Comparison of ENCODE assay signal across 28 cellular contexts in genomic region chr16:84911490-84912216, GRCh38.
DNase-seq lines count a peak whose midpoint lies in the region; ATAC-seq and TF ChIP-seq lines count a peak whose summit lies in the region.
"Had no signal": no experiment of that assay in that cellular context is flagged by ENCODE, and none has a peak within 500 bp of the region (broad histone marks: within the 10 kb centered on the region; RNA-seq: fewer than 3 reads in every experiment).

No MANE protein-coding gene starts in this region.

- peak; percentile 57 for DNase-seq in SIG-M5 treated with dmso at 0.1 percent for 504 hours (lab: John Stamatoyannopoulos, UW; ENCODE audit: unreplicated experiment)
- no peak for DNase-seq in SIG-M5 (lab: John Stamatoyannopoulos, UW)
- DNase-seq in NOMO-1 (lab: John Stamatoyannopoulos, UW; ENCODE audit: unreplicated experiment in 2 of 2) = peak; percentile 78 to 87
- DNase-seq in iris pigment epithelial cell (ENCODE audit: low read depth) = peak; percentile 42
- DNase-seq in transverse colon = no peak
- no peak for DNase-seq in midbrain (lab: John Stamatoyannopoulos, UW)
- DNase-seq in amygdala (lab: John Stamatoyannopoulos, UW) = no peak
- no peak for DNase-seq in activated naive CD4-positive, alpha-beta T cell treated with anti-CD3 and anti-CD28 coated beads, Interleukin-2, amount 50 U/mL, for 72 hours (ENCODE audit: low spot score in 2 of 2)
- DNase-seq: activated CD4-positive, alpha-beta T cell treated with anti-CD3 and anti-CD28 coated beads for 4 hours; activated naive CD4-positive, alpha-beta T cell treated with anti-CD3 and anti-CD28 coated beads for 36 hours; activated T-cell treated with anti-CD3 and anti-CD28 coated beads, Interleukin-2, amount 50 U/mL, for 72 hours; foreskin melanocyte; immature natural killer cell; MM.1S; NCI-H1694 treated with DMSO at 0.1 percent for 48 hours; NCI-H345; NCI-H774; PC-3; SHP77 treated with DMSO at 0.1 percent for 48 hours; stimulated activated CD4-positive, alpha-beta T cell treated with anti-CD3 and anti-CD28 coated beads, Interleukin-2, amount 100 ng/mL, for 24 hours; T-helper 1 cell; testis had no signal

- 86 to 88% methylated on average over 5 to 16 of the region's 16 CpGs for WGBS in transverse colon (ENCODE audit: low coverage in 1 of 2), 2 donors

- H3K27ac ChIP-seq in transverse colon = peak overlapping the region; percentile 13 to 41 (median 19)
- H3K27ac ChIP-seq: 22Rv1, neural progenitor cell, skin epidermis, testis had no signal

- intact Hi-C loops in transverse colon (cut with DNase I; ENCODE audit: low total_unique reads) = no loop called here

- no peaks in the 10 kb centered on the region for H3K9me3 Mint-ChIP-seq in activated naive CD4-positive, alpha-beta T cell treated with anti-CD3 and anti-CD28 coated beads, Interleukin-2, amount 50 U/mL, for 72 hours
- H3K9me3 Mint-ChIP-seq: activated naive CD4-positive, alpha-beta T cell treated with anti-CD3 and anti-CD28 coated beads for 36 hours; activated T-cell treated with anti-CD3 and anti-CD28 coated beads, Interleukin-2, amount 50 U/mL, for 72 hours; immature natural killer cell; neural progenitor cell; stimulated activated memory B cell treated with anti-CD40 and anti-IgM and Interleukin-4, amounts not matched to agents 10 μg/mL and 1 μg/mL and 100 μg/mL, for 72 hours had no signal

- no peak for TF ChIP-seq EP300 in transverse colon (IDR thresholded peaks at IDR 0.05; ENCODE audit: low read depth)

- H3K4me1 ChIP-seq in transverse colon = peaks cover 5 to 45% (median 42%) of the 10 kb centered on the region in 4 donors
- H3K4me1 ChIP-seq: neural progenitor cell had no signal

- H3K4me3 ChIP-seq in transverse colon = no peak overlapping the region
- H3K4me3 ChIP-seq: neural progenitor cell, prostate gland, skin epidermis, testis had no signal

- no peaks in the 10 kb centered on the region for H3K36me3 Mint-ChIP-seq in activated naive CD4-positive, alpha-beta T cell treated with anti-CD3 and anti-CD28 coated beads, Interleukin-2, amount 50 U/mL, for 72 hours
- H3K36me3 Mint-ChIP-seq: immature natural killer cell; neural progenitor cell; stimulated activated memory B cell treated with anti-CD40 and anti-IgM and Interleukin-4, amounts not matched to agents 10 μg/mL and 1 μg/mL and 100 μg/mL, for 72 hours had no signal

- no peaks in the 10 kb centered on the region for H3K36me3 ChIP-seq in transverse colon
- H3K36me3 ChIP-seq: neural progenitor cell, prostate gland had no signal

- H3K27ac Mint-ChIP-seq in activated naive CD4-positive, alpha-beta T cell treated with anti-CD3 and anti-CD28 coated beads, Interleukin-2, amount 50 U/mL, for 72 hours = no peak overlapping the region
- H3K27ac Mint-ChIP-seq: activated naive CD4-positive, alpha-beta T cell treated with anti-CD3 and anti-CD28 coated beads for 36 hours; activated T-cell treated with anti-CD3 and anti-CD28 coated beads, Interleukin-2, amount 50 U/mL, for 72 hours; B cell; immature natural killer cell; neural progenitor cell; stimulated activated memory B cell treated with anti-CD40 and anti-IgM and Interleukin-4, amounts not matched to agents 10 μg/mL and 1 μg/mL and 100 μg/mL, for 72 hours had no signal

- peaks cover 8% of the 10 kb centered on the region for H3K27me3 ChIP-seq in transverse colon
- H3K27me3 ChIP-seq: neural progenitor cell, testis had no signal

- TF ChIP-seq CTCF in transverse colon (IDR thresholded peaks at IDR 0.05) = no peak

- TF ChIP-seq POLR2A in transverse colon (IDR thresholded peaks at IDR 0.05) = no peak

- ATAC-seq in activated naive CD4-positive, alpha-beta T cell treated with anti-CD3 and anti-CD28 coated beads, Interleukin-2, amount 50 U/mL, for 72 hours = no peak
- ATAC-seq: activated T-cell treated with anti-CD3 and anti-CD28 coated beads, Interleukin-2, amount 50 U/mL, for 72 hours; PC-3; stimulated activated memory B cell treated with anti-CD40 and anti-IgM and Interleukin-4, amounts not matched to agents 10 μg/mL and 1 μg/mL and 100 μg/mL, for 72 hours had no signal

- no peaks in the 10 kb centered on the region for H3K9me3 ChIP-seq in transverse colon
- H3K9me3 ChIP-seq: prostate gland, testis had no signal

- in situ Hi-C loops in transverse colon (cut with MboI; ENCODE audit: low pct_ligation_motif_present in 1 of 4, low pct_unique_long_range_greater_than_20kb in 1 of 4, low sequenced_read_pairs in 3 of 4) = no loop called here

Comparison
In these comparisons a context has a peak if more than half of its experiments do, and no peak if none do; other contexts are left out.
1. DNase-seq: peak in SIG-M5 treated with dmso at 0.1 percent for 504 hours (single experiment), NOMO-1 (2 of 2) and iris pigment epithelial cell (single experiment); none in SIG-M5 (single experiment), transverse colon (single experiment), midbrain (single experiment), amygdala (0 of 56) and activated naive CD4-positive, alpha-beta T cell treated with anti-CD3 and anti-CD28 coated beads, Interleukin-2, amount 50 U/mL, for 72 hours (0 of 2).